In genomic region chrX:87489071-87489470, GRCh38 we compare ENCODE assay signal across 30 cellular contexts. TPM values are rescaled to one million over a fixed set of nuclear protein-coding genes. Genes with fewer than 3 reads are reported as not detected.
"Had no signal": no experiment of that assay in that cellular context is flagged by ENCODE, and none has a peak within 500 bp of the region (broad histone marks: within the 10 kb centered on the region; RNA-seq: fewer than 3 reads in every experiment).

No MANE protein-coding gene starts in this region.

- DNase-seq: activated CD4-positive, alpha-beta memory T cell treated with anti-CD3 and anti-CD28 coated beads, Interleukin-2, amount 10 ng/mL, durations not matched to agents 7 days and 5 days; activated CD4-positive, alpha-beta T cell treated with anti-CD3 and anti-CD28 coated beads for 1 hour; activated CD4-positive, alpha-beta T cell treated with anti-CD3 and anti-CD28 coated beads, Interleukin-2, amount 10 ng/mL, durations not matched to agents 7 days and 5 days; activated CD8-positive, alpha-beta memory T cell treated with anti-CD3 and anti-CD28 coated beads, Interleukin-2, amount 50 U/mL, for 48 hours; activated gamma-delta T cell; activated naive CD4-positive, alpha-beta T cell treated with anti-CD3 and anti-CD28 coated beads, Interleukin-2, amount 10 ng/mL, durations not matched to agents 7 days and 5 days; activated naive CD8-positive, alpha-beta T cell treated with anti-CD3 and anti-CD28 coated beads, Interleukin-2, amount 10 ng/mL, durations not matched to agents 7 days and 5 days; activated T-cell treated with anti-CD3 and anti-CD28 coated beads, Interleukin-2, amount 50 U/mL, for 24 hours; amniotic stem cell; cerebellar nuclear complex; head of caudate nucleus; hippocampal formation; mesenchymal stem cell; naive thymus-derived CD8-positive, alpha-beta T cell; nucleus accumbens; pancreas; stimulated activated CD4-positive, alpha-beta T cell treated with anti-CD3 and anti-CD28 coated beads, Interleukin-15, amount 100 ng/mL, for 24 hours; stimulated activated CD4-positive, alpha-beta T cell treated with anti-CD3 and anti-CD28 coated beads, Interleukin-2, amount 100 ng/mL, for 24 hours; stimulated activated naive CD4-positive, alpha-beta T cell; T-helper 9 cell; tibial artery; upper lobe of right lung had no signal

- H3K4me3 ChIP-seq: cardiac muscle cell, coronary artery, esophagus muscularis mucosa, gastroesophageal sphincter, pancreas, prostate gland, suprapubic skin, tibial artery, upper lobe of right lung had no signal

- H3K27me3 ChIP-seq: cardiac muscle cell, esophagus muscularis mucosa, gastroesophageal sphincter, suprapubic skin, tibial artery, upper lobe of right lung had no signal

- ATAC-seq: gastroesophageal sphincter; naive thymus-derived CD8-positive, alpha-beta T cell; pancreas; upper lobe of right lung had no signal

- H3K27me3 Mint-ChIP-seq: activated CD4-positive, alpha-beta memory T cell treated with anti-CD3 and anti-CD28 coated beads, Interleukin-2, amount 10 ng/mL, durations not matched to agents 7 days and 5 days; activated CD4-positive, alpha-beta T cell treated with anti-CD3 and anti-CD28 coated beads, Interleukin-2, amount 10 ng/mL, durations not matched to agents 7 days and 5 days; activated naive CD4-positive, alpha-beta T cell treated with anti-CD3 and anti-CD28 coated beads, Interleukin-2, amount 10 ng/mL, durations not matched to agents 7 days and 5 days; activated naive CD8-positive, alpha-beta T cell treated with anti-CD3 and anti-CD28 coated beads, Interleukin-2, amount 10 ng/mL, durations not matched to agents 7 days and 5 days; naive thymus-derived CD8-positive, alpha-beta T cell had no signal

- H3K4me3 Mint-ChIP-seq: activated CD4-positive, alpha-beta memory T cell treated with anti-CD3 and anti-CD28 coated beads, Interleukin-2, amount 10 ng/mL, durations not matched to agents 7 days and 5 days; activated CD4-positive, alpha-beta T cell treated with anti-CD3 and anti-CD28 coated beads, Interleukin-2, amount 10 ng/mL, durations not matched to agents 7 days and 5 days; activated naive CD4-positive, alpha-beta T cell treated with anti-CD3 and anti-CD28 coated beads, Interleukin-2, amount 10 ng/mL, durations not matched to agents 7 days and 5 days; activated naive CD8-positive, alpha-beta T cell treated with anti-CD3 and anti-CD28 coated beads, Interleukin-2, amount 10 ng/mL, durations not matched to agents 7 days and 5 days; activated T-cell treated with anti-CD3 and anti-CD28 coated beads, Interleukin-2, amount 50 U/mL, for 24 hours; naive thymus-derived CD8-positive, alpha-beta T cell; neural crest cell; T-helper 1 cell treated with Interleukin-12 subunit alpha and Interleukin-12 subunit beta and Interleukin-4 antibody, amounts not matched to agents 30 μg/mL and 1 μg/mL, for 36 hours had no signal

- H3K9me3 ChIP-seq: esophagus muscularis mucosa, gastroesophageal sphincter, pancreas, prostate gland, suprapubic skin, tibial artery, upper lobe of right lung had no signal

- H3K36me3 Mint-ChIP-seq: activated naive CD4-positive, alpha-beta T cell treated with anti-CD3 and anti-CD28 coated beads, Interleukin-2, amount 10 ng/mL, durations not matched to agents 7 days and 5 days; activated naive CD8-positive, alpha-beta T cell treated with anti-CD3 and anti-CD28 coated beads, Interleukin-2, amount 10 ng/mL, durations not matched to agents 7 days and 5 days; naive thymus-derived CD8-positive, alpha-beta T cell had no signal

- H3K27ac Mint-ChIP-seq: activated CD4-positive, alpha-beta memory T cell treated with anti-CD3 and anti-CD28 coated beads, Interleukin-2, amount 10 ng/mL, durations not matched to agents 7 days and 5 days; activated CD4-positive, alpha-beta T cell treated with anti-CD3 and anti-CD28 coated beads, Interleukin-2, amount 10 ng/mL, durations not matched to agents 7 days and 5 days; activated naive CD4-positive, alpha-beta T cell treated with anti-CD3 and anti-CD28 coated beads, Interleukin-2, amount 10 ng/mL, durations not matched to agents 7 days and 5 days; activated naive CD8-positive, alpha-beta T cell treated with anti-CD3 and anti-CD28 coated beads, Interleukin-2, amount 10 ng/mL, durations not matched to agents 7 days and 5 days; activated T-cell treated with anti-CD3 and anti-CD28 coated beads, Interleukin-2, amount 50 U/mL, for 24 hours; naive thymus-derived CD8-positive, alpha-beta T cell; T-helper 1 cell treated with Interleukin-12 subunit alpha and Interleukin-12 subunit beta and Interleukin-4 antibody, amounts not matched to agents 30 μg/mL and 1 μg/mL, for 36 hours had no signal

- H3K9me3 Mint-ChIP-seq: activated CD4-positive, alpha-beta memory T cell treated with anti-CD3 and anti-CD28 coated beads, Interleukin-2, amount 10 ng/mL, durations not matched to agents 7 days and 5 days; activated CD4-positive, alpha-beta T cell treated with anti-CD3 and anti-CD28 coated beads, Interleukin-2, amount 10 ng/mL, durations not matched to agents 7 days and 5 days; activated naive CD8-positive, alpha-beta T cell treated with anti-CD3 and anti-CD28 coated beads, Interleukin-2, amount 10 ng/mL, durations not matched to agents 7 days and 5 days; activated T-cell treated with anti-CD3 and anti-CD28 coated beads, Interleukin-2, amount 50 U/mL, for 24 hours; naive thymus-derived CD8-positive, alpha-beta T cell; neural crest cell; T-helper 1 cell treated with Interleukin-12 subunit alpha and Interleukin-12 subunit beta and Interleukin-4 antibody, amounts not matched to agents 30 μg/mL and 1 μg/mL, for 36 hours had no signal

- H3K4me1 ChIP-seq: esophagus muscularis mucosa, gastroesophageal sphincter, pancreas, prostate gland, suprapubic skin, tibial artery, upper lobe of right lung had no signal

- H3K27ac ChIP-seq: cardiac muscle cell, coronary artery, esophagus muscularis mucosa, gastroesophageal sphincter, pancreas, prostate gland, suprapubic skin, tibial artery, upper lobe of right lung had no signal

- H3K4me1 Mint-ChIP-seq: activated CD4-positive, alpha-beta memory T cell treated with anti-CD3 and anti-CD28 coated beads, Interleukin-2, amount 10 ng/mL, durations not matched to agents 7 days and 5 days; activated CD4-positive, alpha-beta T cell treated with anti-CD3 and anti-CD28 coated beads, Interleukin-2, amount 10 ng/mL, durations not matched to agents 7 days and 5 days; activated naive CD4-positive, alpha-beta T cell treated with anti-CD3 and anti-CD28 coated beads, Interleukin-2, amount 10 ng/mL, durations not matched to agents 7 days and 5 days; activated naive CD8-positive, alpha-beta T cell treated with anti-CD3 and anti-CD28 coated beads, Interleukin-2, amount 10 ng/mL, durations not matched to agents 7 days and 5 days; naive thymus-derived CD8-positive, alpha-beta T cell; neural crest cell had no signal

- H3K36me3 ChIP-seq: cardiac muscle cell, esophagus muscularis mucosa, gastroesophageal sphincter, pancreas, prostate gland, suprapubic skin, tibial artery, upper lobe of right lung had no signal

RNA-seq across cellular contexts. Expression of gene KLHL4, which starts 28.5 kb away (rescaled TPM):
- total RNA-seq: activated CD4-positive, alpha-beta T cell treated with anti-CD3 and anti-CD28 coated beads, Interleukin-2, amount 10 ng/mL, durations not matched to agents 7 days and 5 days; naive thymus-derived CD8-positive, alpha-beta T cell had no signal
